8 cellular contexts compared by ENCODE assay signal in the genomic region with DNA sequence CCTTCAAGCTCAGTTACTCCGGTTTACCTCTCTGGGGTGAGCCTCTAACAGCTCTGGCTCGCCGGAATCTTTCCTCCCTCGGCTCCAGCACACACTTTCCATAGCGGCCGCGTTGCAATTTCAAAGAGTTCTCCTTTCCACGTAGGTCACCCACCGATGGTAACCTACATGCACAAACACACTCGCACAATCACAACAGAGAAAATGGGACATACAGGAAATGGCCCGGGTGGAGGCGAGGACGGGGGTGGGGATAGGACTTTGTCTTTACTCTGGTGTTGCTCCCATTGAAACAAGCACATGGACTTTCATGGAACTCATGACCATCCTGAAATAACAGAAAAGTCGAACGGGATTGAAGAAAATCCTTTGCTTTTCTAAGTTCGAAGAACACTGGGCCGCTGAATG. TPM values are rescaled to one million over a fixed set of nuclear protein-coding genes. Genes with fewer than 3 reads are reported as not detected.
DNase-seq lines count a peak whose midpoint lies in the region; ATAC-seq and TF ChIP-seq lines count a peak whose summit lies in the region.

No MANE protein-coding gene starts in this region.

- POLR2A ChIA-PET in MCF 10A (lab: Yijun Ruan, JAX): interaction anchor here (0.6 to 6.2 kb wide), 11 partner anchors 9 to 853 kb away, joined by 3 to 67 read pairs (median 4); a partner anchor contains a TSS

- no TSS peak for BruUV-seq in MCF 10A (replicated peaks; lab: Mats Ljungman, UMichigan)

- H3K4me3 Mint-ChIP-seq in MCF 10A (ENCODE audit: unreplicated experiment): peak overlapping the region; percentile 90

- 3% methylated on average over 17 of the region's 17 CpGs for WGBS in right lobe of liver (ENCODE audit: insufficient coverage, low coverage, low lambda C conversion rate, missing lambda C conversion rate)
- 2% methylated on average over 17 of the region's 17 CpGs for WGBS in thymus

- H3K4me3 ChIP-seq in right lobe of liver: peak overlapping the region; percentile 53 to 62 (median 56)
- peak overlapping the region; percentile 82 for H3K4me3 ChIP-seq in thymus (ENCODE audit: low read length)

- no peaks in the 10 kb centered on the region for H3K27me3 Mint-ChIP-seq in MCF 10A (ENCODE audit: insufficient read depth, unreplicated experiment)

- peak; percentile 7 to 24 for DNase-seq in NOMO-1 (lab: John Stamatoyannopoulos, UW; ENCODE audit: unreplicated experiment in 2 of 2)
- no peak for DNase-seq in NOMO-1 treated with dmso at 0.1 percent for 144 hours (lab: John Stamatoyannopoulos, UW; ENCODE audit: unreplicated experiment)
- peak; percentile 61 for DNase-seq in NCI-H69 (lab: John Stamatoyannopoulos, UW)
- peak; percentile 41 for DNase-seq in MCF 10A (ENCODE audit: unreplicated experiment)
- DNase-seq in right lobe of liver: peak in 1 of 3 donors; percentile 32
- DNase-seq in inferior parietal cortex (ENCODE audit: extremely low spot score): no peak

- TF ChIP-seq POLR2A in right lobe of liver (IDR thresholded peaks at IDR 0.05): no peak

- intact Hi-C loops in MCF 10A (cut with micrococcal nuclease) (loop anchor here (5.0 to 10.0 kb wide), 4 partner anchors 120 to 317 kb away; no protein-coding TSS in a partner anchor), right lobe of liver (cut with DNase I) (no loop called here)

- H3K27ac Mint-ChIP-seq in MCF 10A (ENCODE audit: low read depth, unreplicated experiment): peak overlapping the region; percentile 94

- H3K9me3 ChIP-seq in right lobe of liver (no peaks in the 10 kb centered on the region), thymus (ENCODE audit: control insufficient read depth) (no peaks in the 10 kb centered on the region)

- no peak for TF ChIP-seq CTCF in MCF 10A (IDR thresholded peaks at IDR 0.05; ENCODE audit: unreplicated experiment)
- TF ChIP-seq CTCF in right lobe of liver (IDR thresholded peaks at IDR 0.05): no peak

- H3K4me1 ChIP-seq in right lobe of liver (peaks cover 0 to 12% (median 2%) of the 10 kb centered on the region in 4 donors), thymus (ENCODE audit: control insufficient read depth, insufficient read depth, low read length) (peaks cover 6% of the 10 kb centered on the region)

- H3K36me3 Mint-ChIP-seq in MCF 10A (ENCODE audit: insufficient read depth, unreplicated experiment): peaks cover 25% of the 10 kb centered on the region

- peaks cover 41% of the 10 kb centered on the region for H3K4me1 Mint-ChIP-seq in MCF 10A (ENCODE audit: insufficient read depth, unreplicated experiment)

- peaks cover 0 to 5% of the 10 kb centered on the region in 2 donors for H3K27me3 ChIP-seq in right lobe of liver
- H3K27me3 ChIP-seq in thymus (ENCODE audit: control insufficient read depth, insufficient read depth): no peaks in the 10 kb centered on the region

- CTCF ChIA-PET in MCF 10A (lab: Yijun Ruan, JAX): interaction anchor here (0.6 to 1.8 kb wide), 3 partner anchors 180 to 345 kb away, joined by 3 to 9 read pairs (median 3); no protein-coding TSS in a partner anchor

- H3K36me3 ChIP-seq in right lobe of liver (no peaks in the 10 kb centered on the region), thymus (ENCODE audit: control insufficient read depth, insufficient read depth) (no peaks in the 10 kb centered on the region)

- ATAC-seq in right lobe of liver (peak in 2 of 4 donors; percentile 7 to 27), HG02840 (IDR thresholded peaks at IDR 0.05; ENCODE audit: low FRiP score, unreplicated experiment) (no peak)

- no peaks in the 10 kb centered on the region for H3K9me3 Mint-ChIP-seq in MCF 10A (ENCODE audit: unreplicated experiment)

- H3K27ac ChIP-seq in right lobe of liver (peak overlapping the region in 1 of 3 donors; percentile 83), thymus (ENCODE audit: low read depth) (no peak overlapping the region)

RNA-seq across cellular contexts. Expression of a gene that starts 1.2 kb away (rescaled TPM):
- total RNA-seq in MCF 10A (2022) (45.9 and 93.3 TPM in 2 replicates), right lobe of liver (10 to 100 TPM in 1 of 6 experiments, 1 to 10 TPM in 5; 2.6 to 11.8 (median 4.3) TPM)
- 9.1 TPM for polyA plus RNA-seq in thymus

Comparison
In these comparisons a context has a peak if more than half of its experiments do, and no peak if none do; other contexts are left out.
1. DNase-seq: peak in NOMO-1 (2 of 2), NCI-H69 (single experiment) and MCF 10A (single experiment); none in NOMO-1 treated with dmso at 0.1 percent for 144 hours (single experiment) and inferior parietal cortex (single experiment).